ENCODE assay signal across 26 cellular contexts in genomic region chr9:68785965-68786364, GRCh38.
A peak's percentile ranks its signal among the peaks of the same experiment; 100 is the strongest.
DNase-seq lines count a peak whose midpoint lies in the region; ATAC-seq, FAIRE-seq and TF ChIP-seq lines count a peak whose summit lies in the region.
"Had no signal": no experiment of that assay in that cellular context is flagged by ENCODE, and none has a peak within 500 bp of the region (broad histone marks: within the 10 kb centered on the region; RNA-seq: fewer than 3 reads in every experiment).

No MANE protein-coding gene starts in this region.

- DNase-seq in activated naive CD4-positive, alpha-beta T cell treated with Interleukin-2 at 50 U/mL for 16 hours: no peak
- DNase-seq in GM19239 (ENCODE audit: insufficient read length, low spot score) (no peak), K562 (ENCODE audit: extremely low read depth in 1 of 4, low spot score in 3 of 4) (no peak), erythroblast (lab: John Stamatoyannopoulos, UW) (peak in 1 of 2 experiments; percentile 55), DMS53 (lab: John Stamatoyannopoulos, UW) (no peak)
- DNase-seq: 8988T; ACHN; AML-193; BE2C; Calu3; CD4-positive, alpha-beta memory T cell; COR-L47; DMS153; DMS79; EL; GDM1; GOT3; HFFc6 had no signal

- no peaks in the 10 kb centered on the region for H3K27me3 Mint-ChIP-seq in activated naive CD4-positive, alpha-beta T cell treated with anti-CD3 and anti-CD28 coated beads, Interleukin-2, amount 50 U/mL, for 24 hours
- H3K27me3 Mint-ChIP-seq: CD4-positive, alpha-beta memory T cell had no signal

- H3K36me3 ChIP-seq in K562 (ENCODE audit: control insufficient read depth, insufficient read depth, low read length): peaks cover 15% of the 10 kb centered on the region; the same call in 2 of the 3 replicates
- H3K36me3 ChIP-seq: BE2C, HAP-1 had no signal

- no peak for TF ChIP-seq RAD21 in K562 (CRISPR knock-in tag; conservative IDR thresholded peaks at IDR 0.05 in 1 of 2, IDR thresholded peaks at IDR 0.05 in 1 of 2)

- H3K27ac ChIP-seq in K562 (ENCODE audit: extremely low read depth, low read depth, low read length): no peak overlapping the region
- H3K27ac ChIP-seq: A549; BLaER1 treated with 17β-estradiol and CSF1 and Interleukin-3, amounts not matched to agents 10 nM and 100 nM had no signal

- peak overlapping the region; percentile 8 for H3K27ac Mint-ChIP-seq in activated naive CD4-positive, alpha-beta T cell treated with anti-CD3 and anti-CD28 coated beads, Interleukin-2, amount 50 U/mL, for 24 hours
- H3K27ac Mint-ChIP-seq: CD14-positive monocyte, HFFc6 had no signal

- no peaks in the 10 kb centered on the region for H3K9me1 ChIP-seq in K562 (ENCODE audit: control insufficient read depth, insufficient read depth, low read length)

- peaks cover 15% of the 10 kb centered on the region; the same call in 1 of the 2 replicates for H4K20me1 ChIP-seq in K562 (replicated peaks; ENCODE audit: control insufficient read depth, insufficient read depth, low read length)

- no peaks in the 10 kb centered on the region for H3K27me3 ChIP-seq in K562 (ENCODE audit: control insufficient read depth in 2 of 2, insufficient read depth in 2 of 2, low read length in 2 of 2)
- H3K27me3 ChIP-seq: BLaER1 treated with 17β-estradiol and CSF1 and Interleukin-3, amounts not matched to agents 10 nM and 100 nM had no signal

- intact Hi-C loops in K562 (cut with micrococcal nuclease): loop anchor here (10.0 kb wide), 1 partner anchor 59 kb away; no protein-coding TSS in a partner anchor

- H3K4me3 ChIP-seq in K562: no peak overlapping the region
- H3K4me3 ChIP-seq: A549; BLaER1 treated with 17β-estradiol and CSF1 and Interleukin-3, amounts not matched to agents 10 nM and 100 nM; GM12878; HAP-1 had no signal

- no peaks in the 10 kb centered on the region for H3K9me3 ChIP-seq in K562 (replicated peaks; ENCODE audit: control insufficient read depth, insufficient read depth, low read depth, low read length)
- H3K9me3 ChIP-seq: A549; BE2C; BLaER1 treated with 17β-estradiol and CSF1 and Interleukin-3, amounts not matched to agents 10 nM and 100 nM; HAP-1 had no signal

- peak; percentile 54 for FAIRE-seq in GM19239 (lab: Jason Lieb, UNC)
- no peak for FAIRE-seq in K562 (lab: Jason Lieb, UNC)
- FAIRE-seq: A549, GM12878, H54 had no signal

- no TSS peak for BruUV-seq in K562 (replicated peaks; lab: Mats Ljungman, UMichigan)

- H3K9ac ChIP-seq in K562 (ENCODE audit: insufficient read depth in 1 of 2, low read depth in 2 of 2, low read length in 2 of 2): no peak overlapping the region
- H3K9ac ChIP-seq: BLaER1 treated with 17β-estradiol and CSF1 and Interleukin-3, amounts not matched to agents 10 nM and 100 nM had no signal

- no peak for TF ChIP-seq EP300 in K562 (IDR thresholded peaks at IDR 0.05; ENCODE audit: low read length)

- WGBS in K562 (ENCODE audit: insufficient coverage, low coverage, missing lambda C conversion rate): 38% methylated on average over 2 of the region's 2 CpGs

- no peak overlapping the region for H2AFZ ChIP-seq in K562 (ENCODE audit: low read depth, low read length)

- TF ChIP-seq POLR2A in K562 (conservative IDR thresholded peaks at IDR 0.05): no peak
- TF ChIP-seq POLR2A in erythroblast (IDR thresholded peaks at IDR 0.05; ENCODE audit: low read length): peak; percentile 6

- peaks cover 5% of the 10 kb centered on the region for H3K4me1 Mint-ChIP-seq in activated naive CD4-positive, alpha-beta T cell treated with anti-CD3 and anti-CD28 coated beads, Interleukin-2, amount 50 U/mL, for 24 hours

- TF ChIP-seq CTCF in K562 (IDR thresholded peaks at IDR 0.05 in 2 of 3, conservative IDR thresholded peaks at IDR 0.05 in 1 of 3; ENCODE audit: insufficient read depth in 2 of 3, low read depth in 1 of 3, low read length in 3 of 3): no peak

- ATAC-seq in K562: no peak
- no peak for ATAC-seq in GM21576 (IDR thresholded peaks at IDR 0.05; ENCODE audit: unreplicated experiment)
- ATAC-seq: A549, GM12878 had no signal

- POLR2A ChIA-PET in K562 (lab: Yijun Ruan, JAX): interaction anchor here (0.6 kb wide), 1 partner anchor 135 kb away, joined by 3 read pairs; no protein-coding TSS in a partner anchor

- CTCF ChIA-PET in K562 (lab: Yijun Ruan, JAX; ENCODE audit: low intra/inter-chr PET ratio): no interaction called here

- H3K4me2 ChIP-seq in K562 (ENCODE audit: insufficient read depth, low read length): no peak overlapping the region
- H3K4me2 ChIP-seq: A549 had no signal

- in situ Hi-C loops in K562 (cut with MboI): no loop called here

- peaks cover 48% of the 10 kb centered on the region for H3K79me2 ChIP-seq in K562 (ENCODE audit: control insufficient read depth, insufficient read depth, low read length)

- peaks cover 0 to 17% of the 10 kb centered on the region in 2 experiments; a peak in 4 of 5 replicates for H3K4me1 ChIP-seq in K562 (replicated peaks in 1 of 2; ENCODE audit: control insufficient read depth in 2 of 2, insufficient read depth in 2 of 2, low read length in 2 of 2)
- H3K4me1 ChIP-seq: BE2C had no signal

- H3K36me3 Mint-ChIP-seq in activated naive CD4-positive, alpha-beta T cell treated with anti-CD3 and anti-CD28 coated beads, Interleukin-2, amount 50 U/mL, for 24 hours: no peaks in the 10 kb centered on the region

- H3K9me3 Mint-ChIP-seq in activated naive CD4-positive, alpha-beta T cell treated with anti-CD3 and anti-CD28 coated beads, Interleukin-2, amount 50 U/mL, for 24 hours: no peaks in the 10 kb centered on the region
- H3K9me3 Mint-ChIP-seq: CD14-positive monocyte; CD4-positive, alpha-beta memory T cell; HFFc6 had no signal

- no peak overlapping the region for H3K4me3 Mint-ChIP-seq in activated naive CD4-positive, alpha-beta T cell treated with anti-CD3 and anti-CD28 coated beads, Interleukin-2, amount 50 U/mL, for 24 hours
- H3K4me3 Mint-ChIP-seq: CD14-positive monocyte; CD4-positive, alpha-beta memory T cell; HFFc6 had no signal

TF ChIP-seq in K562, 482 proteins besides CTCF, POLR2A, EP300 and RAD21:
- peak; percentile 15 for TF ChIP-seq RBM25 (IDR thresholded peaks at IDR 0.05; ENCODE audit: low read depth, low read length, severe bottlenecking)
- no peak for TF ChIP-seq RCOR1 (IDR thresholded peaks at IDR 0.05; ENCODE audit: borderline replicate concordance in 1 of 2, low read depth in 2 of 2, low read length in 2 of 2)
